Comparison of ENCODE assay signal across 8 cellular contexts in the genomic region with DNA sequence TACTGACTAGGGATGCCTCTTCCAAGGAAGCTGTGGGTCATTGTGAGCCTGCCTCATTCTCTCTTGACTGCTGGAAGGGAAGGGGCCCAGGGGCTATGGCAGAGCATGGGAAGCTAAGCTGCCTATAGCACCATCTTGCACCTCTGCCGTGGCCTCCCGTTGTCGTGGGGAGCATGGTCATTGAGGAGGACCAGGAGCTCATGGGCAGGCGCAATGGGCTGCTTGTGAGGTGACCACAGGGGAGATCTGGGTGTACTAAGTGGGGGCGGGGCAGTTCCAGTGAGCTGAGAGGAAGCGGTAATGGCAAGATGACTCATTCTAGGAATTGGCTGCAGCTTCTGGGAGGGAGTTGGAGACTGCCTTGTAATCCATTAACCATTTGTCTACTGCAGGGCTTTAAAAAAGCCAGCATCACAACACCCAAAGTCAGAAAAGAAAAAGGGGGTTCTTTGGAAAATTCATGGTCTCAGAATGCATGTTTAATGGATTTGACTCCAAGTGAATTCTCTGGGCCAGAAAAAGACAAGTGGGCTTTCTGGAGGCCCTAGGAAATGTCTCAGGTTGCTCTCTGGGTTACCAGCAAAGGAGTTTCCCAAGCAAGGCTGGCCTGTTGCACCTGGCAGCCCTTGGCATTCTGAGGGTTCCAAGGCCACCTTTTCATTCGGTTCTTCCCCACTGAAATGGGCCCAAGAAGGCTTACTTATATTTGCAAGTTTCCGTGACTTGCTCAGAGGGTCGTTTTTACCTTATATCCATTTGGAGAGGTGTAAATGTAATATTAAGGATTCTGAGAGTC. TPM values are rescaled to one million over a fixed set of nuclear protein-coding genes. Genes with fewer than 3 reads are reported as not detected.
DNase-seq lines count a peak whose midpoint lies in the region; ATAC-seq and TF ChIP-seq lines count a peak whose summit lies in the region.

No MANE protein-coding gene starts in this region.

- no peak for ATAC-seq in activated CD4-positive, CD25-positive, alpha-beta regulatory T cell treated with anti-CD3 and anti-CD28 coated beads, Interleukin-2, amount 50 U/mL, for 24 hours
- ATAC-seq in left colon, result peak; percentile 52

- H3K27me3 ChIP-seq in WERI-Rb-1 (ENCODE audit: insufficient read depth, low read depth, severe bottlenecking), result no peaks in the 10 kb centered on the region

- peak overlapping the region; percentile 23 for H3K4me3 ChIP-seq in WERI-Rb-1 (ENCODE audit: low read depth, low read length)
- peak overlapping the region; percentile 88 for H3K4me3 ChIP-seq in choroid plexus epithelial cell (ENCODE audit: low read depth, low read length)

- H3K36me3 ChIP-seq in WERI-Rb-1, result peaks cover 40% of the 10 kb centered on the region

- no peaks in the 10 kb centered on the region for H3K9me3 ChIP-seq in WERI-Rb-1 (ENCODE audit: severe bottlenecking)

- TF ChIP-seq CTCF in WERI-Rb-1 (IDR thresholded peaks at IDR 0.05; ENCODE audit: low read depth, low read length) (no peak), choroid plexus epithelial cell (conservative IDR thresholded peaks at IDR 0.05; ENCODE audit: low read depth, low read length) (no peak)

- H3K27ac ChIP-seq in WERI-Rb-1, result peak overlapping the region; percentile 63

- intact Hi-C loops in left colon (cut with DNase I, micrococcal nuclease), result no loop called here

- peak in 3 of 4 experiments; percentile 15 to 31 (median 21) for DNase-seq in activated CD4-positive, CD25-positive, alpha-beta regulatory T cell (lab: John Stamatoyannopoulos, UW)
- DNase-seq in HuH-7.5 (ENCODE audit: low spot score), result peak; percentile 67
- peak; percentile 90 for DNase-seq in WERI-Rb-1
- DNase-seq in choroid plexus epithelial cell (ENCODE audit: low read depth), result peak; percentile 96
- peak; percentile 85 to 92 for DNase-seq in left colon
- DNase-seq in stimulated activated CD4-positive, alpha-beta T cell treated with anti-CD3 and anti-CD28 coated beads, Interleukin-4, amount 100 ng/mL, for 24 hours, result peak; percentile 66
- no peak for DNase-seq in NCI-H1092 treated with DMSO at 0.1 percent for 48 hours (lab: John Stamatoyannopoulos, UW)

RNA-seq across cellular contexts. Expression of gene DUSP5, which starts 3.6 kb away (rescaled TPM):
- 10 to 100 TPM in 1 of 2 donors, 1 to 10 TPM in 1; 7.1 to 52.2 TPM for total RNA-seq in left colon
